Comparison of ENCODE assay signal across 18 cellular contexts in the genomic region with DNA sequence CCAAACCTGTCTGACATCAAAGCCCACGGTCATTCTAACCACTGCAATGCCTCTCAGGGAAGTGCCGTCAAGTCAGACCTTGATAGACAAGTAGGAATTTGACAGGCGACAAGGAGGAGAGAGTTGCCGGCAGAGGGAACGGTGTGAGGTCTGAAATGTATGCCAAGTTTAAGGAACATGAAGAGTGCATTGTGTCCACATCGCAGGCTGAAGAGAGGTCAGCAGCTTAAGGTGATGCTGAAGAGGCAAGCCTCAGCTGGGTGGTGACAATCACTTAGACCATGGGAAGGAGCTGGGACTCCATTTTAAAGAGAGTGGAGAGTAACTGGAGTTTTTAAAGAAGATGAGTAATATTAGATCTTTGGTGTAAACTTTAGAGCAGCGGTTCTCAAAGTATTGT.
DNase-seq lines count a peak whose midpoint lies in the region; ATAC-seq and TF ChIP-seq lines count a peak whose summit lies in the region.
"Had no signal": no experiment of that assay in that cellular context is flagged by ENCODE, and none has a peak within 500 bp of the region (broad histone marks: within the 10 kb centered on the region; RNA-seq: fewer than 3 reads in every experiment).

No MANE protein-coding gene starts in this region.

- H3K4me1 Mint-ChIP-seq in nephron progenitor cell: peaks cover 8% of the 10 kb centered on the region
- H3K4me1 Mint-ChIP-seq in natural killer cell: peaks cover 24 to 74% of the 10 kb centered on the region in 2 donors
- H3K4me1 Mint-ChIP-seq: B cell had no signal

- no peaks in the 10 kb centered on the region for H3K27me3 ChIP-seq in WERI-Rb-1 (ENCODE audit: insufficient read depth, low read depth, severe bottlenecking)
- H3K27me3 ChIP-seq: BLaER1 treated with 17β-estradiol and CSF1 and Interleukin-3, amounts not matched to agents 10 nM and 100 nM had no signal

- H3K36me3 Mint-ChIP-seq in nephron progenitor cell (ENCODE audit: low read depth): no peaks in the 10 kb centered on the region
- H3K36me3 Mint-ChIP-seq in natural killer cell: no peaks in the 10 kb centered on the region
- H3K36me3 Mint-ChIP-seq: CD8-positive, alpha-beta T cell had no signal

- intact Hi-C loops in left cardiac atrium (cut with DNase I) (no loop called here), cardiac septum (cut with DNase I) (no loop called here), natural killer cell (cut with micrococcal nuclease) (no loop called here)

- peak overlapping the region; percentile 91; the same call in 1 of the 2 replicates for H3K27ac ChIP-seq in WERI-Rb-1
- H3K27ac ChIP-seq: 22Rv1; A549; BLaER1 treated with 17β-estradiol and CSF1 and Interleukin-3, amounts not matched to agents 10 nM and 100 nM; C4-2B had no signal

- H3K4me3 ChIP-seq in WERI-Rb-1 (ENCODE audit: low read depth, low read length): no peak overlapping the region
- H3K4me3 ChIP-seq: A549; BLaER1 treated with 17β-estradiol and CSF1 and Interleukin-3, amounts not matched to agents 10 nM and 100 nM had no signal

- H3K9me3 Mint-ChIP-seq in nephron progenitor cell (no peaks in the 10 kb centered on the region), natural killer cell (no peaks in the 10 kb centered on the region)
- H3K9me3 Mint-ChIP-seq: CD4-positive, alpha-beta T cell; CD8-positive, alpha-beta T cell had no signal

- no peak for TF ChIP-seq CTCF in WERI-Rb-1 (IDR thresholded peaks at IDR 0.05; ENCODE audit: low read depth, low read length)
- TF ChIP-seq CTCF in nephron progenitor cell (IDR thresholded peaks at IDR 0.05): no peak
- no peak for TF ChIP-seq CTCF in natural killer cell (IDR thresholded peaks at IDR 0.05)

- H3K4me3 Mint-ChIP-seq in nephron progenitor cell (no peak overlapping the region), natural killer cell (no peak overlapping the region)
- H3K4me3 Mint-ChIP-seq: B cell; CD4-positive, alpha-beta T cell; CD8-positive, alpha-beta T cell had no signal

- H3K27ac Mint-ChIP-seq in nephron progenitor cell (peak overlapping the region; percentile 59), natural killer cell (peak overlapping the region in 1 of 2 donors; percentile 80)
- H3K27ac Mint-ChIP-seq: B cell; CD4-positive, alpha-beta T cell; CD8-positive, alpha-beta T cell had no signal

- DNase-seq in left cardiac atrium (no peak), cardiac septum (ENCODE audit: low spot score) (no peak), WERI-Rb-1 (no peak), nephron progenitor cell (no peak), natural killer cell (no peak)
- no peak for DNase-seq in effector CD8-positive, alpha-beta T cell (lab: John Stamatoyannopoulos, UW)
- DNase-seq: AML-193; Caco-2; Calu3; CD4-positive, alpha-beta T cell; CD8-positive, alpha-beta T cell; DMS79 treated with DMSO at 0.1 percent for 48 hours; GF-D8 had no signal

- H3K9me3 ChIP-seq in WERI-Rb-1 (ENCODE audit: severe bottlenecking): no peaks in the 10 kb centered on the region
- H3K9me3 ChIP-seq: A549; BLaER1 treated with 17β-estradiol and CSF1 and Interleukin-3, amounts not matched to agents 10 nM and 100 nM; Caco-2 had no signal

- H3K36me3 ChIP-seq in WERI-Rb-1: no peaks in the 10 kb centered on the region
- H3K36me3 ChIP-seq: BLaER1 treated with 17β-estradiol and CSF1 and Interleukin-3, amounts not matched to agents 10 nM and 100 nM had no signal

- ATAC-seq in left cardiac atrium: peak; percentile 47 to 57
- no peak for ATAC-seq in natural killer cell
- ATAC-seq: A549; CD8-positive, alpha-beta T cell had no signal

- H3K27me3 Mint-ChIP-seq in nephron progenitor cell (ENCODE audit: low read depth, poor library complexity) (peaks cover 20% of the 10 kb centered on the region), natural killer cell (ENCODE audit: low read depth in 2 of 2) (no peaks in the 10 kb centered on the region)

Comparison
In these comparisons a context has a peak if more than half of its experiments do, and no peak if none do; other contexts are left out.
1. ATAC-seq: peak in left cardiac atrium (2 of 2); none in natural killer cell (0 of 3).